Comparison of ENCODE assay signal across 14 cellular contexts in genomic region chr2:198113316-198113715, GRCh38.
"Had no signal": no experiment of that assay in that cellular context is flagged by ENCODE, and none has a peak within 500 bp of the region (broad histone marks: within the 10 kb centered on the region; RNA-seq: fewer than 3 reads in every experiment).

No MANE protein-coding gene starts in this region.

- H3K27me3 ChIP-seq: esophagus muscularis mucosa, neutrophil, testis, tibial nerve, upper lobe of right lung, vagina had no signal

- H3K4me3 ChIP-seq: esophagus muscularis mucosa, testis, tibial nerve, upper lobe of right lung, vagina had no signal

- ATAC-seq: effector memory CD8-positive, alpha-beta T cell; naive thymus-derived CD4-positive, alpha-beta T cell; stimulated activated effector memory CD8-positive, alpha-beta T cell treated with anti-CD3 and anti-CD28 coated beads, Interleukin-12 subunit alpha, Interleukin-12 subunit beta, amount 100 ng/mL, for 72 hours; upper lobe of right lung had no signal

- H3K36me3 ChIP-seq: esophagus muscularis mucosa, neutrophil, tibial nerve, upper lobe of right lung, vagina had no signal

- DNase-seq: effector memory CD8-positive, alpha-beta T cell; immature natural killer cell; mesendoderm; naive thymus-derived CD4-positive, alpha-beta T cell; stimulated activated CD4-positive, alpha-beta T cell treated with anti-CD3 and anti-CD28 coated beads, Interleukin-4, amount 100 ng/mL, for 1 hour; stimulated activated CD8-positive, alpha-beta memory T cell treated with anti-CD3 and anti-CD28 coated beads, Interleukin-4, amount 100 ng/mL, for 48 hours; testis; upper lobe of right lung had no signal

- H3K27ac ChIP-seq: epithelial cell of prostate, esophagus muscularis mucosa, neutrophil, testis, tibial nerve, upper lobe of right lung, vagina had no signal

- H3K9me3 ChIP-seq: esophagus muscularis mucosa, neutrophil, testis, tibial nerve, upper lobe of right lung, vagina had no signal

- H3K4me1 ChIP-seq: testis, upper lobe of right lung, vagina had no signal
